In genomic region chr11:117144477-117145392, GRCh38 we compare ENCODE assay signal across 7 cellular contexts. TPM values are rescaled to one million over a fixed set of nuclear protein-coding genes. Genes with fewer than 3 reads are reported as not detected.
DNase-seq lines count a peak whose midpoint lies in the region; ATAC-seq and TF ChIP-seq lines count a peak whose summit lies in the region.

No MANE protein-coding gene starts in this region.

- peaks cover 21% of the 10 kb centered on the region for H3K4me1 ChIP-seq in skeletal muscle satellite cell (ENCODE audit: control insufficient read depth, insufficient read depth, low read length)

- DNase-seq in GM10266 (ENCODE audit: extremely low spot score) (peak; percentile 67), HuH-7 (ENCODE audit: low spot score) (peak; percentile 57), T-helper 2 cell (peak in 4 of 5 experiments; percentile 10 to 59 (median 20)), caudate nucleus (lab: John Stamatoyannopoulos, UW) (peak in 19 of 61 donors; percentile 4 to 80 (median 21)), iPS-NIHi7 (ENCODE audit: extremely low spot score) (peak; percentile 71)

- no peaks in the 10 kb centered on the region for H3K27me3 ChIP-seq in skeletal muscle satellite cell (ENCODE audit: control insufficient read depth, insufficient read depth, low read length)

- TF ChIP-seq CTCF in GM10266 (IDR thresholded peaks at IDR 0.05; ENCODE audit: control insufficient read depth, insufficient read depth, low read depth, missing control alignments), result no peak

- peak overlapping the region; percentile 86 for H3K4me2 ChIP-seq in skeletal muscle satellite cell (ENCODE audit: low read length)

- H3K9me3 ChIP-seq in skeletal muscle satellite cell (replicated peaks; ENCODE audit: low read length), result no peaks in the 10 kb centered on the region

- peak overlapping the region; percentile 81 for H3K4me3 ChIP-seq in skeletal muscle satellite cell (ENCODE audit: low read length)

- peak overlapping the region; percentile 88 for H3K9ac ChIP-seq in skeletal muscle satellite cell (ENCODE audit: low read depth, low read length)

- ATAC-seq in GM21723 (IDR thresholded peaks at IDR 0.05; ENCODE audit: unreplicated experiment), result peak; percentile 53

- peaks cover 19% of the 10 kb centered on the region for H3K36me3 ChIP-seq in skeletal muscle satellite cell (ENCODE audit: insufficient read depth, low read length)

- peak overlapping the region; percentile 93 for H3K27ac ChIP-seq in caudate nucleus (ENCODE audit: low read depth, low read length)

RNA-seq across cellular contexts. Expression of gene PAFAH1B2, which starts 0.6 kb away (rescaled TPM):
- 101 and 122 TPM in 2 replicates for total RNA-seq in skeletal muscle satellite cell (2012; rRNA removed)

RNA-seq across cellular contexts. Expression of gene SIDT2, which starts 33.8 kb away (rescaled TPM):
- total RNA-seq in skeletal muscle satellite cell (2012; rRNA removed), result 7.4 and 9.2 TPM in 2 replicates

RNA-seq across cellular contexts. Expression of gene SIK3, which starts 46.5 kb away (rescaled TPM):
- total RNA-seq in skeletal muscle satellite cell (2012; rRNA removed), result 10.9 and 14.0 TPM in 2 replicates

RNA-seq across cellular contexts. Expression of gene TAGLN, which starts 54.4 kb away (rescaled TPM):
- 22.3 and 325 TPM in 2 replicates for total RNA-seq in skeletal muscle satellite cell (2012; rRNA removed)
